7 cellular contexts compared by ENCODE assay signal in genomic region chr1:43882763-43883162, GRCh38. TPM values are rescaled to one million over a fixed set of nuclear protein-coding genes. Genes with fewer than 3 reads are reported as not detected.
"Had no signal": no experiment of that assay in that cellular context is flagged by ENCODE, and none has a peak within 500 bp of the region (broad histone marks: within the 10 kb centered on the region; RNA-seq: fewer than 3 reads in every experiment).

No MANE protein-coding gene starts in this region.

- H3K36me3 ChIP-seq: HAP-1 had no signal

- H3K4me1 ChIP-seq: HAP-1 had no signal

- H3K4me3 ChIP-seq: GM23248, HAP-1, K562 had no signal

- H2AFZ ChIP-seq: GM23248 had no signal

- H3K27ac ChIP-seq: GM23248 had no signal

- H3K9me3 ChIP-seq: HAP-1 had no signal

- H3K9ac ChIP-seq: GM23248 had no signal

- DNase-seq: GM23248, GOT3, H7, IMR-90 had no signal

RNA-seq across cellular contexts. Expression of gene ARTN, which starts 50.8 kb away (rescaled TPM):
- total RNA-seq: HT-29, IMR-90 had no signal
- polyA plus RNA-seq: GM23248 had no signal
